8 cellular contexts compared by ENCODE assay signal in the genomic region with DNA sequence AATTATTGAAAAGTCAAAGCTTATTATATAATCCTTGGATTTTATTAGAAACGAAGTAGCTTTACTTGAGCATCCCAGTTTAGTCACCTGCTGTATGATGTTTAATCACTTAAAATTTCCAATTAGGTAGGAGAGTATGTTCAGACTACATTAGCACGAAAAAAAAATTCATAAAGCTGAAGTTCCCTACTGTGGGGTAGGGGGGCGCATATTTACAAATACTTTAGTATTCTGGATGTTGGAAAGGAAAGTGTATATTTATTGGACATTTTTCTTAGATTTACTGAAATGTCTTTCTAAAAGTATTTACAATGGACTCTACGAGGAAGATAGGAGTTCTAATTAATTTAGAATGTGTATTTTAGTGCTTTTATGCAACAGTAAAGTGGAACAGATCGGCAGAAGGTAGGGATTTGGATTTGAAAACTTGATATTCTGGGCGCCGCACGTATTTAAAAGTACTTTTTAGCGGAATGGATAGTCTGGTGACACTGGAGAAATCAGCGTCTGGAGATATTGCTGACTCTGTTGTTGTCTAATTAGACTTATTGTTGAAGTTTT. TPM values are rescaled to one million over a fixed set of nuclear protein-coding genes. Genes with fewer than 3 reads are reported as not detected.
DNase-seq lines count a peak whose midpoint lies in the region; ATAC-seq and TF ChIP-seq lines count a peak whose summit lies in the region.

No MANE protein-coding gene starts in this region.

- H3K27ac Mint-ChIP-seq in activated CD8-positive, alpha-beta memory T cell treated with anti-CD3 and anti-CD28 coated beads, Interleukin-2, amount 10 ng/mL, durations not matched to agents 7 days and 5 days = no peak overlapping the region

- H3K79me2 ChIP-seq in trophoblast cell (ENCODE audit: control insufficient read depth, insufficient read depth, low read length, poor library complexity) = peaks cover 7% of the 10 kb centered on the region

- peak overlapping the region; percentile 87 for H3K4me3 Mint-ChIP-seq in activated CD8-positive, alpha-beta memory T cell treated with anti-CD3 and anti-CD28 coated beads, Interleukin-2, amount 10 ng/mL, durations not matched to agents 7 days and 5 days

- H3K27me3 Mint-ChIP-seq in activated CD8-positive, alpha-beta memory T cell treated with anti-CD3 and anti-CD28 coated beads, Interleukin-2, amount 10 ng/mL, durations not matched to agents 7 days and 5 days = no peaks in the 10 kb centered on the region

- DNase-seq in activated CD8-positive, alpha-beta memory T cell treated with anti-CD3 and anti-CD28 coated beads, Interleukin-2, amount 10 ng/mL, durations not matched to agents 7 days and 5 days = no peak
- no peak for DNase-seq in activated CD8-positive, alpha-beta memory T cell treated with anti-CD3 and anti-CD28 coated beads, Interleukin-2, amount 50 U/mL, for 4 hours
- peak; percentile 41 for DNase-seq in NCI-H69 (lab: John Stamatoyannopoulos, UW)
- no peak for DNase-seq in trophoblast cell
- no peak for DNase-seq in GM20000 (ENCODE audit: low spot score)
- DNase-seq in NCI-H2227 (lab: John Stamatoyannopoulos, UW; ENCODE audit: unreplicated experiment) = no peak

- H3K36me3 ChIP-seq in duodenal mucosa (ENCODE audit: control insufficient read depth in 1 of 2, insufficient read depth in 2 of 2, low read length in 2 of 2) = no peaks in the 10 kb centered on the region
- H3K36me3 ChIP-seq in trophoblast cell (ENCODE audit: control insufficient read depth in 1 of 2, insufficient read depth in 2 of 2, low read length in 2 of 2) = no peaks in the 10 kb centered on the region

- peaks cover 26% of the 10 kb centered on the region for H3K4me1 Mint-ChIP-seq in activated CD8-positive, alpha-beta memory T cell treated with anti-CD3 and anti-CD28 coated beads, Interleukin-2, amount 10 ng/mL, durations not matched to agents 7 days and 5 days

- no peak overlapping the region for H2AFZ ChIP-seq in trophoblast cell (ENCODE audit: insufficient read depth, low read length, poor library complexity)

- no peak for ATAC-seq in activated CD8-positive, alpha-beta memory T cell treated with anti-CD3 and anti-CD28 coated beads, Interleukin-2, amount 10 ng/mL, durations not matched to agents 7 days and 5 days
- no peak for ATAC-seq in HG03039 (IDR thresholded peaks at IDR 0.05; ENCODE audit: unreplicated experiment)

- no CpG with 5 or more reads among the region's 10 CpGs for WGBS in trophoblast cell (ENCODE audit: extremely low coverage, insufficient coverage, insufficient read length)

- peaks cover 10% of the 10 kb centered on the region for H3K79me1 ChIP-seq in trophoblast cell (ENCODE audit: low read length)

- H3K4me1 ChIP-seq in duodenal mucosa (ENCODE audit: control insufficient read depth in 1 of 2, insufficient read depth in 2 of 2, low read length in 2 of 2) (peaks cover 10 to 12% of the 10 kb centered on the region in 2 donors), trophoblast cell (ENCODE audit: control insufficient read depth in 1 of 2, insufficient read depth in 2 of 2, low read length in 2 of 2) (no peaks in the 10 kb centered on the region)

- H3K14ac ChIP-seq in trophoblast cell (ENCODE audit: low read length) = no peak overlapping the region

- H2AK5ac ChIP-seq in trophoblast cell (ENCODE audit: low read length) = no peak overlapping the region

- no peak for TF ChIP-seq CTCF in GM20000 (IDR thresholded peaks at IDR 0.05; ENCODE audit: extremely low read depth, missing control alignments)

- H4K91ac ChIP-seq in trophoblast cell (ENCODE audit: low read depth, low read length) = no peak overlapping the region

- H3K18ac ChIP-seq in trophoblast cell (ENCODE audit: low read length) = no peak overlapping the region

- H3K4me2 ChIP-seq in trophoblast cell (ENCODE audit: low read length) = peak overlapping the region; percentile 37

- H3K36me3 Mint-ChIP-seq in activated CD8-positive, alpha-beta memory T cell treated with anti-CD3 and anti-CD28 coated beads, Interleukin-2, amount 10 ng/mL, durations not matched to agents 7 days and 5 days = no peaks in the 10 kb centered on the region

- H4K12ac ChIP-seq in trophoblast cell (ENCODE audit: low read depth, low read length) = no peak overlapping the region

- no peaks in the 10 kb centered on the region for H3K9me3 ChIP-seq in duodenal mucosa (ENCODE audit: control insufficient read depth in 1 of 2, low read length in 2 of 2)
- no peaks in the 10 kb centered on the region for H3K9me3 ChIP-seq in trophoblast cell (ENCODE audit: insufficient read depth, low read depth, low read length)

- H3K4me3 ChIP-seq in duodenal mucosa (ENCODE audit: low read depth in 1 of 2, low read length in 2 of 2) (peak overlapping the region; percentile 89 to 93), trophoblast cell (ENCODE audit: low read depth, low read length) (no peak overlapping the region)

- H3K4ac ChIP-seq in trophoblast cell (ENCODE audit: low read depth, low read length) = no peak overlapping the region

- H3K23ac ChIP-seq in trophoblast cell (ENCODE audit: low read length) = no peak overlapping the region

- no peak overlapping the region for H2BK12ac ChIP-seq in trophoblast cell (ENCODE audit: low read length)

- H3K9ac ChIP-seq in duodenal mucosa (ENCODE audit: low read depth in 1 of 2, low read length in 2 of 2) (peak overlapping the region in 1 of 2 donors; percentile 76), trophoblast cell (ENCODE audit: low read length) (no peak overlapping the region)

- H3K27me3 ChIP-seq in duodenal mucosa (ENCODE audit: control insufficient read depth in 1 of 2, insufficient read depth in 2 of 2, low read length in 2 of 2) (no peaks in the 10 kb centered on the region), trophoblast cell (ENCODE audit: insufficient read depth, low read length) (no peaks in the 10 kb centered on the region)

- H3K27ac ChIP-seq in duodenal mucosa (ENCODE audit: low read depth, low read length) = no peak overlapping the region
- H3K27ac ChIP-seq in trophoblast cell (ENCODE audit: low read depth, low read length) = no peak overlapping the region

- H4K8ac ChIP-seq in trophoblast cell (ENCODE audit: low read depth, low read length) = no peak overlapping the region

- no peak overlapping the region for H2BK5ac ChIP-seq in trophoblast cell (ENCODE audit: low read depth, low read length, poor library complexity)

- no peaks in the 10 kb centered on the region for H3K9me3 Mint-ChIP-seq in activated CD8-positive, alpha-beta memory T cell treated with anti-CD3 and anti-CD28 coated beads, Interleukin-2, amount 10 ng/mL, durations not matched to agents 7 days and 5 days (ENCODE audit: low read depth)

- CTCF ChIA-PET in activated CD8-positive, alpha-beta memory T cell treated with anti-CD3 and anti-CD28 coated beads, Interleukin-2, amount 10 ng/mL, durations not matched to agents 7 days and 5 days (lab: Charles Lee) = interaction anchor here (1.6 to 2.3 kb wide), 2 partner anchors 69 to 71 kb away, joined by 5 to 8 read pairs; no protein-coding TSS in a partner anchor

- no peak overlapping the region for H2BK120ac ChIP-seq in trophoblast cell (ENCODE audit: insufficient read depth, low read length, poor library complexity)

RNA-seq across cellular contexts. Expression of a gene that starts 1.9 kb away (rescaled TPM):
- 10 to 100 TPM; 15.9 to 18.0 TPM for total RNA-seq in activated CD8-positive, alpha-beta memory T cell treated with anti-CD3 and anti-CD28 coated beads, Interleukin-2, amount 10 ng/mL, durations not matched to agents 7 days and 5 days
- polyA plus RNA-seq in trophoblast cell (2013) = 48.3 and 49.5 TPM in 2 replicates

RNA-seq across cellular contexts. Expression of a gene that starts 33.7 kb away (rescaled TPM):
- 10 to 100 TPM; 34.2 to 47.6 TPM for total RNA-seq in activated CD8-positive, alpha-beta memory T cell treated with anti-CD3 and anti-CD28 coated beads, Interleukin-2, amount 10 ng/mL, durations not matched to agents 7 days and 5 days
- 45.8 and 47.5 TPM in 2 replicates for polyA plus RNA-seq in trophoblast cell (2013)
